In genomic region chr1:212242985-212243308, GRCh38 we compare ENCODE assay signal across 18 cellular contexts. TPM values are rescaled to one million over a fixed set of nuclear protein-coding genes. Genes with fewer than 3 reads are reported as not detected.
DNase-seq lines count a peak whose midpoint lies in the region; ATAC-seq and TF ChIP-seq lines count a peak whose summit lies in the region.
"Had no signal": no experiment of that assay in that cellular context is flagged by ENCODE, and none has a peak within 500 bp of the region (broad histone marks: within the 10 kb centered on the region; RNA-seq: fewer than 3 reads in every experiment).

No MANE protein-coding gene starts in this region.

- in situ Hi-C loops in ACHN (cut with HindIII; ENCODE audit: low pct_ligation_motif_present, low pct_unique_long_range_greater_than_20kb, low sequenced_read_pairs), result no loop called here

- H3K36me3 ChIP-seq in lung (ENCODE audit: control insufficient read depth in 2 of 2, insufficient read depth in 2 of 2, low read length in 2 of 2) (no peaks in the 10 kb centered on the region), subcutaneous abdominal adipose tissue (ENCODE audit: control insufficient read depth in 5 of 5, insufficient read depth in 5 of 5, low read length in 5 of 5) (no peaks in the 10 kb centered on the region)
- H3K36me3 ChIP-seq: adrenal gland, thoracic aorta had no signal

- H3K9me3 Mint-ChIP-seq in activated CD4-positive, alpha-beta T cell treated with anti-CD3 and anti-CD28 coated beads, Interleukin-2, amount 10 ng/mL, durations not matched to agents 24 days and 14 days, result no peaks in the 10 kb centered on the region
- H3K9me3 Mint-ChIP-seq: activated CD4-positive, alpha-beta memory T cell treated with anti-CD3 and anti-CD28 coated beads, Interleukin-2, amount 10 ng/mL, durations not matched to agents 7 days and 5 days; H9; memory B cell had no signal

- H3K27me3 ChIP-seq in lung (ENCODE audit: control insufficient read depth, insufficient read depth) (no peaks in the 10 kb centered on the region), subcutaneous abdominal adipose tissue (ENCODE audit: control insufficient read depth in 5 of 5, insufficient read depth in 4 of 5, low read length in 5 of 5) (no peaks in the 10 kb centered on the region)
- H3K27me3 ChIP-seq: adrenal gland had no signal

- ATAC-seq in lung (ENCODE audit: insufficient read depth, low FRiP score) (no peak), GM19467 (IDR thresholded peaks at IDR 0.05; ENCODE audit: unreplicated experiment) (no peak), HG02759 (IDR thresholded peaks at IDR 0.05; ENCODE audit: unreplicated experiment) (no peak)

- H3K4me1 Mint-ChIP-seq in activated CD4-positive, alpha-beta T cell treated with anti-CD3 and anti-CD28 coated beads, Interleukin-2, amount 10 ng/mL, durations not matched to agents 24 days and 14 days, result peaks cover 30% of the 10 kb centered on the region
- H3K4me1 Mint-ChIP-seq: H9, memory B cell had no signal

- H3K27ac ChIP-seq in caudate nucleus (ENCODE audit: low read depth, low read length) (peak overlapping the region; percentile 28), lung (ENCODE audit: low read depth in 1 of 2, low read length in 1 of 2) (peak overlapping the region; percentile 72 to 76), subcutaneous abdominal adipose tissue (ENCODE audit: low read depth, low read length) (peak overlapping the region; percentile 63)
- H3K27ac ChIP-seq: thoracic aorta had no signal

- H3K4me3 ChIP-seq in lung, result no peak overlapping the region
- no peak overlapping the region for H3K4me3 ChIP-seq in subcutaneous abdominal adipose tissue (ENCODE audit: low read depth in 1 of 5, low read length in 5 of 5)
- H3K4me3 ChIP-seq: adrenal gland, thoracic aorta had no signal

- H3K9ac ChIP-seq in subcutaneous abdominal adipose tissue (ENCODE audit: low read length in 5 of 5), result no peak overlapping the region

- H3K4me3 Mint-ChIP-seq in activated CD4-positive, alpha-beta T cell treated with anti-CD3 and anti-CD28 coated beads, Interleukin-2, amount 10 ng/mL, durations not matched to agents 24 days and 14 days, result no peak overlapping the region
- H3K4me3 Mint-ChIP-seq: activated CD4-positive, alpha-beta memory T cell treated with anti-CD3 and anti-CD28 coated beads, Interleukin-2, amount 10 ng/mL, durations not matched to agents 7 days and 5 days; H9; memory B cell had no signal

- peak overlapping the region; percentile 35 for H3K27ac Mint-ChIP-seq in activated CD4-positive, alpha-beta T cell treated with anti-CD3 and anti-CD28 coated beads, Interleukin-2, amount 10 ng/mL, durations not matched to agents 24 days and 14 days
- H3K27ac Mint-ChIP-seq: H9, memory B cell had no signal

- peaks cover 4% of the 10 kb centered on the region for H3K36me3 Mint-ChIP-seq in activated CD4-positive, alpha-beta T cell treated with anti-CD3 and anti-CD28 coated beads, Interleukin-2, amount 10 ng/mL, durations not matched to agents 24 days and 14 days (ENCODE audit: low read depth)
- H3K36me3 Mint-ChIP-seq: memory B cell had no signal

- no peaks in the 10 kb centered on the region for H3K27me3 Mint-ChIP-seq in activated CD4-positive, alpha-beta T cell treated with anti-CD3 and anti-CD28 coated beads, Interleukin-2, amount 10 ng/mL, durations not matched to agents 24 days and 14 days
- H3K27me3 Mint-ChIP-seq: memory B cell had no signal

- DNase-seq in activated CD4-positive, alpha-beta T cell treated with anti-CD3 and anti-CD28 coated beads, Interleukin-2, amount 10 ng/mL, durations not matched to agents 24 days and 14 days, result no peak
- DNase-seq in activated CD4-positive, alpha-beta T cell treated with anti-CD3 and anti-CD28 coated beads, Interleukin-2, amount 50 U/mL, for 1 hour, result no peak
- DNase-seq in caudate nucleus (lab: John Stamatoyannopoulos, UW), result no peak
- DNase-seq in lung (ENCODE audit: low spot score), result no peak
- DNase-seq in ACHN, result no peak
- DNase-seq: 8988T; activated CD4-positive, alpha-beta memory T cell treated with anti-CD3 and anti-CD28 coated beads, Interleukin-2, amount 10 ng/mL, durations not matched to agents 7 days and 5 days; activated naive CD4-positive, alpha-beta T cell; adrenal gland; dermis blood vessel endothelial cell; H9; NCI-H1105 treated with DMSO at 0.1 percent for 48 hours; NCI-H524 had no signal

- no peak for TF ChIP-seq CTCF in lung (IDR thresholded peaks at IDR 0.05; ENCODE audit: control extremely low read depth, extremely low read depth)

- intact Hi-C loops in activated CD4-positive, alpha-beta T cell treated with anti-CD3 and anti-CD28 coated beads, Interleukin-2, amount 10 ng/mL, durations not matched to agents 24 days and 14 days (cut with micrococcal nuclease), result no loop called here

- no peaks in the 10 kb centered on the region for H3K9me3 ChIP-seq in lung (ENCODE audit: control insufficient read depth in 2 of 2, insufficient read depth in 1 of 2, low read length in 1 of 2)
- H3K9me3 ChIP-seq in subcutaneous abdominal adipose tissue (ENCODE audit: control insufficient read depth in 5 of 5, low read length in 5 of 5), result no peaks in the 10 kb centered on the region
- H3K9me3 ChIP-seq: adrenal gland, thoracic aorta had no signal

- WGBS in lung, 2 donors, result 94 to 100% methylated on average over 1 of the region's 1 CpG

- H3K4me1 ChIP-seq in lung (ENCODE audit: control insufficient read depth in 2 of 2, insufficient read depth in 2 of 2, low read length in 2 of 2) (peaks cover 10 to 15% of the 10 kb centered on the region in 2 donors), subcutaneous abdominal adipose tissue (ENCODE audit: control insufficient read depth in 5 of 5, insufficient read depth in 5 of 5, low read length in 5 of 5) (peaks cover 3 to 44% (median 35%) of the 10 kb centered on the region in 5 donors)
- H3K4me1 ChIP-seq: adrenal gland had no signal

RNA-seq across cellular contexts. Expression of gene PPP2R5A, which starts 42.3 kb away (rescaled TPM):
- total RNA-seq in activated CD4-positive, alpha-beta T cell treated with anti-CD3 and anti-CD28 coated beads, Interleukin-2, amount 10 ng/mL, durations not matched to agents 24 days and 14 days, result 43.6 and 44.4 TPM in 2 replicates
- total RNA-seq in lung, result 100 to 1,000 TPM in 1 of 2 donors, 10 to 100 TPM in 1; 62.9 to 143 TPM
- 10 to 100 TPM; 31.3 to 45.7 TPM for polyA plus RNA-seq in lung
